Comparison of ENCODE assay signal across 18 cellular contexts in the genomic region with DNA sequence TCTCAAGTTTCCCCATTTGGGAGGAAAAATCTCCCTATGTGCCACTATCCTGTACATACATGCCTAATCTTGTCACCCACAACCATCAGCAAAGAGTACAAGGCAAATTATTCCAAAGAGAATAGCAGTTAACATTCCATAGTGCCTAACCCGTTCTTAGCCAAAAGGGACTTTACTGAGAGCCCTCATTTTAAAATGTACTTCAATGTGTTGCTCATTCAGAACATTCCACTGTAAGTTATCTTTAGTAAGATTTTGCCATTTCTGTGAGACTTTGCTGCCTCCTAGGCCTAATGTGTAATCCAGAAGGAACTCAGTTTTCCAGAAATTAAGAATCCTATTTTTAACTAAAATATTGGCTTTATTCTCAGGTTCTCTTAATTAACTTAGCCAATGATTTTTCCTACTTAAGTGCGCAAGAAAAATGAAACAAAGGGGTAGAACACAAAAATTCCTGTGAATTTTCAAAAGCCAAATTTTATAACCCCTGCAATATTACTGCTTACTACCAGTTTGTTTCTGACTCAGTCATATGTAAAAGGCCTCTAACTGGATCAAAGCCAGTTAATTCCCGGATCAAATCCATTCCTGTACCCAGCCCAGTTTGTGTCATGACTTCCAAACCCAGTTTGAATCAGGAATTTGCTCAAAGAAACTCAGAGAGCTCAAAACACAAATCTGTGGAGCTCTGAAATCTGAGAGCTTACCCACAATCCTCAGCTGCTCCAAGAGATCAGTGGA. TPM values are rescaled to one million over a fixed set of nuclear protein-coding genes. Genes with fewer than 3 reads are reported as not detected.
DNase-seq lines count a peak whose midpoint lies in the region; ATAC-seq, FAIRE-seq and TF ChIP-seq lines count a peak whose summit lies in the region.
"Had no signal": no experiment of that assay in that cellular context is flagged by ENCODE, and none has a peak within 500 bp of the region (broad histone marks: within the 10 kb centered on the region; RNA-seq: fewer than 3 reads in every experiment).

No MANE protein-coding gene starts in this region.

- intact Hi-C loops in HepG2 (cut with micrococcal nuclease; ENCODE audit: unreplicated experiment): no loop called here
- intact Hi-C loops in right lobe of liver (cut with DNase I): no loop called here

- H3K4me3 Mint-ChIP-seq in activated naive CD8-positive, alpha-beta T cell treated with anti-CD3 and anti-CD28 coated beads, Interleukin-2, amount 50 U/mL, for 24 hours: peak overlapping the region; percentile 64
- H3K4me3 Mint-ChIP-seq: mesothelial cell of epicardium, neural crest cell had no signal

- H3K27ac ChIP-seq in HepG2 (ENCODE audit: extremely low read length, insufficient read depth, low read length) (no peak overlapping the region), right lobe of liver (no peak overlapping the region)
- H3K27ac ChIP-seq: stomach, uterus, VCaP had no signal

- no peaks in the 10 kb centered on the region for H4K20me1 ChIP-seq in HepG2 (ENCODE audit: insufficient read depth, low read length)

- no peak overlapping the region for H2AFZ ChIP-seq in HepG2 (ENCODE audit: low read length)

- peak overlapping the region; percentile 5 for H3K27ac Mint-ChIP-seq in activated naive CD8-positive, alpha-beta T cell treated with anti-CD3 and anti-CD28 coated beads, Interleukin-2, amount 50 U/mL, for 24 hours
- H3K27ac Mint-ChIP-seq: mesothelial cell of epicardium had no signal

- H3K4me1 Mint-ChIP-seq in activated naive CD8-positive, alpha-beta T cell treated with anti-CD3 and anti-CD28 coated beads, Interleukin-2, amount 50 U/mL, for 24 hours: peaks cover 3% of the 10 kb centered on the region
- H3K4me1 Mint-ChIP-seq: mesothelial cell of epicardium had no signal

- in situ Hi-C loops in HepG2 (cut with HindIII; ENCODE audit: extremely low pct_ligation_motif_present, low pct_unique_long_range_greater_than_20kb): no loop called here

- BruUV-seq in HepG2 (replicated peaks; lab: Mats Ljungman, UMichigan): TSS peak; percentile 79

- TF ChIP-seq RAD21 in HepG2 (CRISPR knock-in tag; IDR thresholded peaks at IDR 0.05): no peak

- H3K4me3 ChIP-seq in HepG2 (replicated peaks in 1 of 3; ENCODE audit: insufficient read depth in 1 of 3, low read depth in 2 of 3, low read length in 3 of 3): no peak overlapping the region
- H3K4me3 ChIP-seq in right lobe of liver: no peak overlapping the region
- no peak overlapping the region for H3K4me3 ChIP-seq in fibroblast of mammary gland (ENCODE audit: control insufficient read depth, low read depth, low read length)
- H3K4me3 ChIP-seq: MG63, stomach, uterus had no signal

- peaks cover 2% of the 10 kb centered on the region for H3K27me3 Mint-ChIP-seq in activated naive CD8-positive, alpha-beta T cell treated with anti-CD3 and anti-CD28 coated beads, Interleukin-2, amount 50 U/mL, for 24 hours

- H3K4me1 ChIP-seq in HepG2 (ENCODE audit: insufficient read depth, low read length) (peaks cover 15% of the 10 kb centered on the region), right lobe of liver (no peaks in the 10 kb centered on the region)
- H3K4me1 ChIP-seq: stomach, uterus had no signal

- ATAC-seq in HepG2: no peak
- ATAC-seq in right lobe of liver: no peak
- ATAC-seq in activated naive CD8-positive, alpha-beta T cell treated with anti-CD3 and anti-CD28 coated beads, Interleukin-2, amount 50 U/mL, for 24 hours: no peak
- ATAC-seq in HG03342 (IDR thresholded peaks at IDR 0.05; ENCODE audit: unreplicated experiment): no peak
- no peak for ATAC-seq in GM18909 (IDR thresholded peaks at IDR 0.05; ENCODE audit: poor library complexity, unreplicated experiment)
- ATAC-seq in HG03097 (IDR thresholded peaks at IDR 0.05; ENCODE audit: low FRiP score, unreplicated experiment): no peak
- ATAC-seq: Right ventricle myocardium inferior had no signal

- no peak for FAIRE-seq in HepG2 (lab: Jason Lieb, UNC)

- TF ChIP-seq EP300 in HepG2 (IDR thresholded peaks at IDR 0.05; ENCODE audit: low read depth in 2 of 2, low read length in 2 of 2): no peak
- TF ChIP-seq EP300 in HepG2 (CRISPR knock-in tag; IDR thresholded peaks at IDR 0.05; ENCODE audit: borderline replicate concordance): no peak

- H3K9me3 ChIP-seq in HepG2 (ENCODE audit: low read length): peaks cover 21% of the 10 kb centered on the region
- H3K9me3 ChIP-seq in right lobe of liver: no peaks in the 10 kb centered on the region
- H3K9me3 ChIP-seq: stomach, uterus had no signal

- H3K27me3 ChIP-seq in HepG2 (ENCODE audit: control insufficient read depth in 1 of 2, insufficient read depth in 2 of 2, low read length in 2 of 2) (no peaks in the 10 kb centered on the region), right lobe of liver (no peaks in the 10 kb centered on the region)
- H3K27me3 ChIP-seq: stomach, uterus had no signal

- no peaks in the 10 kb centered on the region for H3K36me3 ChIP-seq in HepG2 (replicated peaks in 1 of 2; ENCODE audit: control insufficient read depth in 1 of 2, insufficient read depth in 2 of 2, low read length in 2 of 2)
- H3K36me3 ChIP-seq in right lobe of liver: no peaks in the 10 kb centered on the region
- H3K36me3 ChIP-seq: MG63, stomach, uterus had no signal

- WGBS in HepG2 (ENCODE audit: low lambda C conversion rate): 61% methylated on average over 3 of the region's 3 CpGs
- 77% methylated on average over 3 of the region's 3 CpGs for WGBS in right lobe of liver (ENCODE audit: insufficient coverage, low coverage, low lambda C conversion rate, missing lambda C conversion rate)

- peaks cover 8% of the 10 kb centered on the region for H3K9me3 Mint-ChIP-seq in activated naive CD8-positive, alpha-beta T cell treated with anti-CD3 and anti-CD28 coated beads, Interleukin-2, amount 50 U/mL, for 24 hours

- H3K9ac ChIP-seq in HepG2 (ENCODE audit: insufficient read depth, low read depth, low read length): no peak overlapping the region

- TF ChIP-seq POLR2A in HepG2 (IDR thresholded peaks at IDR 0.05; ENCODE audit: insufficient read depth in 1 of 2, low read depth in 2 of 2, low read length in 2 of 2): no peak
- TF ChIP-seq POLR2A in right lobe of liver (IDR thresholded peaks at IDR 0.05): no peak

- CTCF ChIA-PET in HepG2 (lab: Yijun Ruan, JAX; ENCODE audit: low intra/inter-chr PET ratio, low total read pairs): no interaction called here

- no peaks in the 10 kb centered on the region for H3K79me2 ChIP-seq in HepG2 (ENCODE audit: insufficient read depth, low read length)

- POLR2A ChIA-PET in HepG2 (lab: Yijun Ruan, JAX): interaction anchor here (3.1 to 3.7 kb wide), 2 partner anchors 10 to 45 kb away, joined by 11 to 12 read pairs; a partner anchor contains a TSS

- no peak for DNase-seq in HepG2 (ENCODE audit: low spot score)
- no peak for DNase-seq in right lobe of liver
- no peak for DNase-seq in activated naive CD8-positive, alpha-beta T cell treated with anti-CD3 and anti-CD28 coated beads, Interleukin-2, amount 50 U/mL, for 24 hours
- DNase-seq in fibroblast of mammary gland (ENCODE audit: low read depth): peak; percentile 50
- DNase-seq in NCI-H510A treated with DMSO at 0.1 percent for 48 hours (lab: John Stamatoyannopoulos, UW): no peak
- DNase-seq: islet precursor cell; MG63; NCI-H226; stimulated activated CD4-positive, alpha-beta T cell treated with anti-CD3 and anti-CD28 coated beads, Interleukin-12 subunit alpha, Interleukin-12 subunit beta, amount 100 ng/mL, for 4 hours; stomach; uterus had no signal

- peak overlapping the region; percentile 18; the same call in 1 of the 2 replicates for H3K4me2 ChIP-seq in HepG2 (ENCODE audit: low read depth, low read length)

- H3K36me3 Mint-ChIP-seq in activated naive CD8-positive, alpha-beta T cell treated with anti-CD3 and anti-CD28 coated beads, Interleukin-2, amount 50 U/mL, for 24 hours (ENCODE audit: low read depth): peaks cover 6% of the 10 kb centered on the region

- TF ChIP-seq CTCF in HepG2 (CRISPR knock-in tag; IDR thresholded peaks at IDR 0.05) (no peak), right lobe of liver (IDR thresholded peaks at IDR 0.05) (no peak), fibroblast of mammary gland (conservative IDR thresholded peaks at IDR 0.05; ENCODE audit: control insufficient read depth, insufficient read depth, low read depth, low read length) (no peak)

RNA-seq across cellular contexts. Expression of a gene that starts 11.4 kb away (rescaled TPM):
- total RNA-seq in HepG2 (2016; rRNA removed; fragmentation: Illumina TruSeq; extraction: Trizol): 92.9 and 97.9 TPM in 2 replicates
- 49.0 and 60.3 TPM in 2 replicates for total RNA-seq in HepG2 (2016; cell fraction: cytosol; rRNA removed; fragmentation: Illumina TruSeq; extraction: Trizol; ENCODE audit: low read depth)
- total RNA-seq in HepG2 (2016; cell fraction: insoluble cytoplasmic fraction; rRNA removed; fragmentation: Illumina TruSeq; extraction: Trizol): 86.6 and 104 TPM in 2 replicates
- total RNA-seq in HepG2 (2016; cell fraction: membrane; rRNA removed; fragmentation: Illumina TruSeq; extraction: Trizol): 54.0 and 72.4 TPM in 2 replicates
- 52.4 and 56.0 TPM in 2 replicates for total RNA-seq in HepG2 (2016; cell fraction: nucleus; rRNA removed; fragmentation: Illumina TruSeq; extraction: Trizol)
- 58.6 and 74.8 TPM in 2 replicates for polyA plus RNA-seq in HepG2 (2011; rRNA removed)
- polyA plus RNA-seq in HepG2 (2011; cell fraction: cytosol; rRNA removed): 43.3 and 107 TPM in 2 replicates
- 195 and 229 TPM in 2 replicates for polyA plus RNA-seq in HepG2 (2011; cell fraction: nucleus; rRNA removed)
- 31.6 and 40.6 TPM in 2 replicates for polyA plus RNA-seq in HepG2 (2012)
- polyA plus RNA-seq in HepG2 (2016; cell fraction: cytosol; fragmentation: Illumina TruSeq; extraction: Trizol; ENCODE audit: low read depth): 37.6 and 50.2 TPM in 2 replicates
- 96.5 and 99.2 TPM in 2 replicates for polyA plus RNA-seq in HepG2 (2016; cell fraction: insoluble cytoplasmic fraction; fragmentation: Illumina TruSeq; extraction: Trizol; ENCODE audit: low read depth)
- 41.3 and 57.8 TPM in 2 replicates for polyA plus RNA-seq in HepG2 (2016; cell fraction: membrane; fragmentation: Illumina TruSeq; extraction: Trizol; ENCODE audit: low read depth)
- polyA plus RNA-seq in HepG2 (2016; cell fraction: nucleus; fragmentation: Illumina TruSeq; extraction: Trizol; ENCODE audit: insufficient read depth, low read depth): 81.1 and 106 TPM in 2 replicates
- 52.6 and 85.2 TPM in 2 replicates for polyA minus RNA-seq in HepG2 (2011; rRNA and poly(A)+ RNA removed; ENCODE audit: low replicate concordance)
- polyA minus RNA-seq in HepG2 (2011; cell fraction: cytosol; rRNA and poly(A)+ RNA removed): 25.1 and 31.5 TPM in 2 replicates
- 29.2 and 32.2 TPM in 2 replicates for polyA minus RNA-seq in HepG2 (2011; cell fraction: nucleus; rRNA and poly(A)+ RNA removed)
- 10 to 100 TPM; 24.2 to 75.9 (median 38.0) TPM for total RNA-seq in right lobe of liver

RNA-seq across cellular contexts. Expression of a gene that starts 17.4 kb away (rescaled TPM):
- total RNA-seq in HepG2 (2016; rRNA removed; fragmentation: Illumina TruSeq; extraction: Trizol): 14.2 and 19.3 TPM in 2 replicates
- 3.6 and 3.9 TPM in 2 replicates for total RNA-seq in HepG2 (2016; cell fraction: cytosol; rRNA removed; fragmentation: Illumina TruSeq; extraction: Trizol; ENCODE audit: low read depth)
- 12.7 and 19.3 TPM in 2 replicates for total RNA-seq in HepG2 (2016; cell fraction: insoluble cytoplasmic fraction; rRNA removed; fragmentation: Illumina TruSeq; extraction: Trizol)
- total RNA-seq in HepG2 (2016; cell fraction: membrane; rRNA removed; fragmentation: Illumina TruSeq; extraction: Trizol): 5.2 and 7.7 TPM in 2 replicates
- total RNA-seq in HepG2 (2016; cell fraction: nucleus; rRNA removed; fragmentation: Illumina TruSeq; extraction: Trizol): 10.2 and 14.8 TPM in 2 replicates
- 8.1 and 8.8 TPM in 2 replicates for polyA plus RNA-seq in HepG2 (2011; rRNA removed)
- polyA plus RNA-seq in HepG2 (2011; cell fraction: cytosol; rRNA removed): 5.5 and 9.0 TPM in 2 replicates
- polyA plus RNA-seq in HepG2 (2011; cell fraction: nucleus; rRNA removed): 34.5 and 36.2 TPM in 2 replicates
- polyA plus RNA-seq in HepG2 (2012): 6.8 and 7.0 TPM in 2 replicates
- 2.9 and 3.3 TPM in 2 replicates for polyA plus RNA-seq in HepG2 (2016; cell fraction: cytosol; fragmentation: Illumina TruSeq; extraction: Trizol; ENCODE audit: low read depth)
- 14.4 and 15.4 TPM in 2 replicates for polyA plus RNA-seq in HepG2 (2016; cell fraction: insoluble cytoplasmic fraction; fragmentation: Illumina TruSeq; extraction: Trizol; ENCODE audit: low read depth)
- 4.2 TPM in 2 replicates for polyA plus RNA-seq in HepG2 (2016; cell fraction: membrane; fragmentation: Illumina TruSeq; extraction: Trizol; ENCODE audit: low read depth)
- polyA plus RNA-seq in HepG2 (2016; cell fraction: nucleus; fragmentation: Illumina TruSeq; extraction: Trizol; ENCODE audit: insufficient read depth, low read depth): 35.0 and 36.9 TPM in 2 replicates
- polyA minus RNA-seq in HepG2 (2011; rRNA and poly(A)+ RNA removed; ENCODE audit: low replicate concordance): 3.9 and 4.2 TPM in 2 replicates
- polyA minus RNA-seq in HepG2 (2011; cell fraction: cytosol; rRNA and poly(A)+ RNA removed): 1.2 and 2.6 TPM in 2 replicates
- 2.7 and 3.4 TPM in 2 replicates for polyA minus RNA-seq in HepG2 (2011; cell fraction: nucleus; rRNA and poly(A)+ RNA removed)
- total RNA-seq in right lobe of liver: 1 to 10 TPM; 3.4 to 6.3 (median 5.2) TPM

RNA-seq across cellular contexts. Expression of a gene that starts 19.6 kb away (rescaled TPM):
- total RNA-seq in HepG2 (2016; rRNA removed; fragmentation: Illumina TruSeq; extraction: Trizol): 82.7 and 116 TPM in 2 replicates
- 772 and 776 TPM in 2 replicates for total RNA-seq in HepG2 (2016; cell fraction: cytosol; rRNA removed; fragmentation: Illumina TruSeq; extraction: Trizol; ENCODE audit: low read depth)
- 78.9 and 120 TPM in 2 replicates for total RNA-seq in HepG2 (2016; cell fraction: insoluble cytoplasmic fraction; rRNA removed; fragmentation: Illumina TruSeq; extraction: Trizol)
- 448 and 476 TPM in 2 replicates for total RNA-seq in HepG2 (2016; cell fraction: membrane; rRNA removed; fragmentation: Illumina TruSeq; extraction: Trizol)
- 51.4 and 56.9 TPM in 2 replicates for total RNA-seq in HepG2 (2016; cell fraction: nucleus; rRNA removed; fragmentation: Illumina TruSeq; extraction: Trizol)
- 154 and 205 TPM in 2 replicates for polyA plus RNA-seq in HepG2 (2011; rRNA removed)
- 228 and 301 TPM in 2 replicates for polyA plus RNA-seq in HepG2 (2011; cell fraction: cytosol; rRNA removed)
- polyA plus RNA-seq in HepG2 (2011; cell fraction: nucleus; rRNA removed): 387 and 492 TPM in 2 replicates
- 58.4 and 85.4 TPM in 2 replicates for polyA plus RNA-seq in HepG2 (2012)
- polyA plus RNA-seq in HepG2 (2016; cell fraction: cytosol; fragmentation: Illumina TruSeq; extraction: Trizol; ENCODE audit: low read depth): 764 and 775 TPM in 2 replicates
- 78.9 and 87.4 TPM in 2 replicates for polyA plus RNA-seq in HepG2 (2016; cell fraction: insoluble cytoplasmic fraction; fragmentation: Illumina TruSeq; extraction: Trizol; ENCODE audit: low read depth)
- 402 and 423 TPM in 2 replicates for polyA plus RNA-seq in HepG2 (2016; cell fraction: membrane; fragmentation: Illumina TruSeq; extraction: Trizol; ENCODE audit: low read depth)
- polyA plus RNA-seq in HepG2 (2016; cell fraction: nucleus; fragmentation: Illumina TruSeq; extraction: Trizol; ENCODE audit: insufficient read depth, low read depth): 119 and 120 TPM in 2 replicates
- polyA minus RNA-seq in HepG2 (2011; rRNA and poly(A)+ RNA removed; ENCODE audit: low replicate concordance): 81.2 and 86.5 TPM in 2 replicates
- polyA minus RNA-seq in HepG2 (2011; cell fraction: cytosol; rRNA and poly(A)+ RNA removed): 31.2 and 41.7 TPM in 2 replicates
- polyA minus RNA-seq in HepG2 (2011; cell fraction: nucleus; rRNA and poly(A)+ RNA removed): 52.1 and 60.5 TPM in 2 replicates
- 100 to 1,000 TPM in 4 of 6 experiments, 10 to 100 TPM in 2; 78.0 to 235 (median 108) TPM for total RNA-seq in right lobe of liver

RNA-seq across cellular contexts. Expression of a gene that starts 29.2 kb away (rescaled TPM):
- total RNA-seq in HepG2 (2016; rRNA removed; fragmentation: Illumina TruSeq; extraction: Trizol): 1.6 and 3.8 TPM in 2 replicates
- 0.79 and 1.0 TPM in 2 replicates for total RNA-seq in HepG2 (2016; cell fraction: cytosol; rRNA removed; fragmentation: Illumina TruSeq; extraction: Trizol; ENCODE audit: low read depth)
- 1.5 and 3.8 TPM in 2 replicates for total RNA-seq in HepG2 (2016; cell fraction: insoluble cytoplasmic fraction; rRNA removed; fragmentation: Illumina TruSeq; extraction: Trizol)
- total RNA-seq in HepG2 (2016; cell fraction: membrane; rRNA removed; fragmentation: Illumina TruSeq; extraction: Trizol): 1.4 and 2.0 TPM in 2 replicates
- 2.3 and 2.4 TPM in 2 replicates for total RNA-seq in HepG2 (2016; cell fraction: nucleus; rRNA removed; fragmentation: Illumina TruSeq; extraction: Trizol)
- polyA plus RNA-seq in HepG2 (2011; rRNA removed): 1.6 and 2.5 TPM in 2 replicates
- 1.4 and 3.3 TPM in 2 replicates for polyA plus RNA-seq in HepG2 (2011; cell fraction: cytosol; rRNA removed)
- polyA plus RNA-seq in HepG2 (2011; cell fraction: nucleus; rRNA removed): 3.1 and 3.8 TPM in 2 replicates
- polyA plus RNA-seq in HepG2 (2012): 2.5 and 2.9 TPM in 2 replicates
- polyA plus RNA-seq in HepG2 (2016; cell fraction: cytosol; fragmentation: Illumina TruSeq; extraction: Trizol; ENCODE audit: low read depth): 0.48 and 0.51 TPM in 2 replicates
- polyA plus RNA-seq in HepG2 (2016; cell fraction: insoluble cytoplasmic fraction; fragmentation: Illumina TruSeq; extraction: Trizol; ENCODE audit: low read depth): 1.7 and 1.8 TPM in 2 replicates
- 1.2 and 1.3 TPM in 2 replicates for polyA plus RNA-seq in HepG2 (2016; cell fraction: membrane; fragmentation: Illumina TruSeq; extraction: Trizol; ENCODE audit: low read depth)
- polyA plus RNA-seq in HepG2 (2016; cell fraction: nucleus; fragmentation: Illumina TruSeq; extraction: Trizol; ENCODE audit: insufficient read depth, low read depth): 3.1 and 3.7 TPM in 2 replicates
- 0.65 and 7.9 TPM in 2 replicates for polyA minus RNA-seq in HepG2 (2011; rRNA and poly(A)+ RNA removed; ENCODE audit: low replicate concordance)
- polyA minus RNA-seq in HepG2 (2011; cell fraction: cytosol; rRNA and poly(A)+ RNA removed): 2.4 and 5.1 TPM in 2 replicates
- polyA minus RNA-seq in HepG2 (2011; cell fraction: nucleus; rRNA and poly(A)+ RNA removed): 2.4 and 2.7 TPM in 2 replicates
- under 1 TPM in 5 of 6 experiments, not detected in 1; 0.12 to 0.44 (median 0.16) TPM for total RNA-seq in right lobe of liver

RNA-seq across cellular contexts. Expression of a gene that starts 38.0 kb away (rescaled TPM):
- total RNA-seq in HepG2 (2016; rRNA removed; fragmentation: Illumina TruSeq; extraction: Trizol): 186 and 210 TPM in 2 replicates
- 81.7 and 86.1 TPM in 2 replicates for total RNA-seq in HepG2 (2016; cell fraction: cytosol; rRNA removed; fragmentation: Illumina TruSeq; extraction: Trizol; ENCODE audit: low read depth)
- 189 and 192 TPM in 2 replicates for total RNA-seq in HepG2 (2016; cell fraction: insoluble cytoplasmic fraction; rRNA removed; fragmentation: Illumina TruSeq; extraction: Trizol)
- total RNA-seq in HepG2 (2016; cell fraction: membrane; rRNA removed; fragmentation: Illumina TruSeq; extraction: Trizol): 147 and 149 TPM in 2 replicates
- 107 and 112 TPM in 2 replicates for total RNA-seq in HepG2 (2016; cell fraction: nucleus; rRNA removed; fragmentation: Illumina TruSeq; extraction: Trizol)
- polyA plus RNA-seq in HepG2 (2011; rRNA removed): 327 and 337 TPM in 2 replicates
- 324 and 458 TPM in 2 replicates for polyA plus RNA-seq in HepG2 (2011; cell fraction: cytosol; rRNA removed)
- 231 and 250 TPM in 2 replicates for polyA plus RNA-seq in HepG2 (2011; cell fraction: nucleus; rRNA removed)
- 231 and 263 TPM in 2 replicates for polyA plus RNA-seq in HepG2 (2012)
- polyA plus RNA-seq in HepG2 (2016; cell fraction: cytosol; fragmentation: Illumina TruSeq; extraction: Trizol; ENCODE audit: low read depth): 82.3 and 83.9 TPM in 2 replicates
- polyA plus RNA-seq in HepG2 (2016; cell fraction: insoluble cytoplasmic fraction; fragmentation: Illumina TruSeq; extraction: Trizol; ENCODE audit: low read depth): 300 and 336 TPM in 2 replicates
- polyA plus RNA-seq in HepG2 (2016; cell fraction: membrane; fragmentation: Illumina TruSeq; extraction: Trizol; ENCODE audit: low read depth): 127 and 132 TPM in 2 replicates
- 254 and 261 TPM in 2 replicates for polyA plus RNA-seq in HepG2 (2016; cell fraction: nucleus; fragmentation: Illumina TruSeq; extraction: Trizol; ENCODE audit: insufficient read depth, low read depth)
- 586 and 708 TPM in 2 replicates for polyA minus RNA-seq in HepG2 (2011; rRNA and poly(A)+ RNA removed; ENCODE audit: low replicate concordance)
- polyA minus RNA-seq in HepG2 (2011; cell fraction: cytosol; rRNA and poly(A)+ RNA removed): 237 and 248 TPM in 2 replicates
- 85.8 and 86.9 TPM in 2 replicates for polyA minus RNA-seq in HepG2 (2011; cell fraction: nucleus; rRNA and poly(A)+ RNA removed)
- total RNA-seq in right lobe of liver: 100 to 1,000 TPM; 143 to 261 (median 193) TPM
